In the genomic region with DNA sequence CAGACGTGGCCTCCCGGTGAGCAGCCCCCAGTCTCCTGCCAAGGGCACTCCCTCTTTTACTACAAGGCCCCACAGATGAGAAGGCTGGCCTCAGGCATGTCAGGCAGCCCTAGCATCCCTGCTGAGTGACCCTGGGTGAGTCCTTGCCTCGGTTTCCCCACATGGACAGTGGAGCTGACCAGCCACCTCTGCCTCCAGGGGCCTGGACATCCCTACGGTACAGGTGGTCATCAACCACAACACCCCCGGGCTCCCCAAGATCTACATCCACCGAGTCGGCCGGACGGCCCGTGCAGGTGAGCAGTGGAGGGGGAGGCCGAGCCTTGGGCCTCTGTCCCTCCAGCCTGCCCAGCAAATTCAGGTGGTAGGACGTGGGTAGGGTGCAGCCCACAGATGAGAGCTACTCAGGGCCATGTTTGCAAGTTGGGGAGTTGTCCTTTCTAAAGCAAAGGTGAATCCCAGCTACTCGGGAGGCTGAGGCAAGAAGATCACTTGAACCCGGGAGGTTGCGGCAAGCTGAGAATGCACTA, we compare ENCODE assay signal across 24 cellular contexts. TPM values are rescaled to one million over a fixed set of nuclear protein-coding genes. Genes with fewer than 3 reads are reported as not detected.
"Had no signal": no experiment of that assay in that cellular context is flagged by ENCODE, and none has a peak within 500 bp of the region (broad histone marks: within the 10 kb centered on the region; RNA-seq: fewer than 3 reads in every experiment).

No MANE protein-coding gene starts in this region.

- H3K27ac Mint-ChIP-seq: neural progenitor cell had no signal

- H3K4me3 Mint-ChIP-seq: neural progenitor cell had no signal

- H3K9me3 Mint-ChIP-seq: naive thymus-derived CD4-positive, alpha-beta T cell; neural progenitor cell had no signal

- H3K4me2 ChIP-seq: hepatocyte, neural progenitor cell had no signal

- H3K4me3 ChIP-seq: esophagus squamous epithelium, hepatocyte, neural progenitor cell, pancreas, psoas muscle, spleen, stomach had no signal

- H3K9me3 ChIP-seq: esophagus squamous epithelium, pancreas, psoas muscle, spleen, stomach had no signal

- ATAC-seq: naive thymus-derived CD4-positive, alpha-beta T cell; pancreas; psoas muscle; sciatic nerve had no signal

- H3K36me3 ChIP-seq: neural progenitor cell had no signal

- H3K27me3 ChIP-seq: esophagus squamous epithelium, hepatocyte, neural progenitor cell, pancreas, spleen, stomach had no signal

- H3K27me3 Mint-ChIP-seq: naive thymus-derived CD4-positive, alpha-beta T cell had no signal

- H3K27ac ChIP-seq: esophagus squamous epithelium, hepatocyte, neural progenitor cell, pancreas, psoas muscle, spleen, stomach had no signal

- DNase-seq: effector memory CD4-positive, alpha-beta T cell; esophagus squamous epithelium; foreskin fibroblast; head of caudate nucleus; kidney glomerular epithelial cell; naive thymus-derived CD4-positive, alpha-beta T cell; occipital lobe; psoas muscle; retina; spleen; stimulated activated CD4-positive, alpha-beta T cell treated with anti-CD3 and anti-CD28 coated beads, Interleukin-15, amount 100 ng/mL, for 24 hours; stimulated activated CD4-positive, alpha-beta T cell treated with anti-CD3 and anti-CD28 coated beads, Interleukin-1b, Interleukin-23, amount 100 ng/mL, for 48 hours; stimulated activated CD4-positive, alpha-beta T cell treated with anti-CD3 and anti-CD28 coated beads, Interleukin-4, amount 100 ng/mL, for 4 hours; stimulated activated naive CD4-positive, alpha-beta T cell; stomach; substantia nigra; trophoblast cell had no signal

- FAIRE-seq: islet of Langerhans, pancreas had no signal

- H2AFZ ChIP-seq: hepatocyte, neural progenitor cell had no signal

- H3K9ac ChIP-seq: neural progenitor cell had no signal

RNA-seq across cellular contexts. Expression of a gene that starts 16.3 kb away (rescaled TPM):
- polyA plus RNA-seq: naive thymus-derived CD4-positive, alpha-beta T cell had no signal

RNA-seq across cellular contexts. Expression of a gene that starts 28.8 kb away (rescaled TPM):
- total RNA-seq: mononuclear cell; naive thymus-derived CD4-positive, alpha-beta T cell had no signal
- polyA plus RNA-seq: liver; naive thymus-derived CD4-positive, alpha-beta T cell had no signal
